Comparison of ENCODE assay signal across 17 cellular contexts in the genomic region with DNA sequence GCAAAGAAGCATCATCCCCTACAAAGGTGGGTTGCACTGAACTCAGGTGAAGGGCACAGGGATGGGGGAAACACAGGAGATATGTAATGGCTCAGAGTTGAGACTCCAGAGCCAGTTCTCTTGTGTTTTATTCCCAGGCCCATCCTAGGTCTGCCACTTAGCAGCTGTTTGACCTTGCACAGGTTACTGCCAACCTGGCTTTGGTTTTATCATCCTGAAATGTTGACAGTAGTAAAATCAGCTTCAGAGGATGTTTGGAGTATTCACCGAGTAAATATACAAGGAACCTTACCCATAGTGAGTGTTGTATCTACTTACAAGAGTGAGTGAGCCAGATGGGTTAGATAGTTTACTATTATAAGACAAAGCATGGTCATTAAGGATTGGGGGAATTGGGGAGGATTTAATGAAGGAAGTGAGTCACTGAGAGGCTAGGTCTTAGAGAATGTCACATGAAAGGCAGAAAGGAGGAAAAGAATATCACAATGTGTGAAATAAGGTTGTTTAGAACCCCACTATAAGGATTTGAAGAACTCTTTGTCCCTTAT.
A peak's percentile ranks its signal among the peaks of the same experiment; 100 is the strongest.
DNase-seq lines count a peak whose midpoint lies in the region; TF ChIP-seq lines count a peak whose summit lies in the region.
"Had no signal": no experiment of that assay in that cellular context is flagged by ENCODE, and none has a peak within 500 bp of the region (broad histone marks: within the 10 kb centered on the region; RNA-seq: fewer than 3 reads in every experiment).

No MANE protein-coding gene starts in this region.

- intact Hi-C loops in mammary epithelial cell (cut with micrococcal nuclease) (no loop called here), MCF 10A (cut with micrococcal nuclease) (no loop called here)

- H3K4me2 ChIP-seq in mammary epithelial cell (ENCODE audit: insufficient read depth, low read depth, low read length), result no peak overlapping the region
- H3K4me2 ChIP-seq: SK-N-SH had no signal

- no peak overlapping the region for H3K4me3 Mint-ChIP-seq in MCF 10A (ENCODE audit: unreplicated experiment)
- H3K4me3 Mint-ChIP-seq in glutamatergic neuron (ENCODE audit: unreplicated experiment), result no peak overlapping the region
- H3K4me3 Mint-ChIP-seq: activated CD8-positive, alpha-beta T cell treated with anti-CD3 and anti-CD28 coated beads for 36 hours; naive B cell had no signal

- no peak for TF ChIP-seq POLR2A in Peyer's patch (IDR thresholded peaks at IDR 0.05)

- no peak overlapping the region for H2AFZ ChIP-seq in mammary epithelial cell (ENCODE audit: low read depth, low read length)
- H2AFZ ChIP-seq: GM23248 had no signal

- H3K4me3 ChIP-seq in mammary epithelial cell (replicated peaks in 1 of 3; ENCODE audit: insufficient read depth in 1 of 3, low read depth in 2 of 3, low read length in 3 of 3) (no peak overlapping the region), SJCRH30 (no peak overlapping the region), Peyer's patch (no peak overlapping the region)
- H3K4me3 ChIP-seq: GM23248, left ventricle myocardium inferior, testis had no signal

- peaks cover 29% of the 10 kb centered on the region for H3K36me3 Mint-ChIP-seq in MCF 10A (ENCODE audit: insufficient read depth, unreplicated experiment)
- H3K36me3 Mint-ChIP-seq in glutamatergic neuron (ENCODE audit: unreplicated experiment), result peaks cover 13% of the 10 kb centered on the region

- H3K79me2 ChIP-seq in mammary epithelial cell (ENCODE audit: insufficient read depth, low read length), result no peaks in the 10 kb centered on the region

- H3K27me3 Mint-ChIP-seq in MCF 10A (ENCODE audit: insufficient read depth, unreplicated experiment), result no peaks in the 10 kb centered on the region
- H3K27me3 Mint-ChIP-seq in glutamatergic neuron (ENCODE audit: unreplicated experiment), result peaks cover 5% of the 10 kb centered on the region
- H3K27me3 Mint-ChIP-seq: activated CD8-positive, alpha-beta T cell treated with anti-CD3 and anti-CD28 coated beads for 36 hours; naive B cell had no signal

- H3K27ac ChIP-seq in mammary epithelial cell (ENCODE audit: insufficient read depth, low read depth, low read length) (no peak overlapping the region), SJCRH30 (peak overlapping the region; percentile 49), Peyer's patch (no peak overlapping the region)
- H3K27ac ChIP-seq: GM23248, left ventricle myocardium inferior, testis had no signal

- H3K27me3 ChIP-seq in mammary epithelial cell (ENCODE audit: insufficient read depth, low read length) (no peaks in the 10 kb centered on the region), SJCRH30 (no peaks in the 10 kb centered on the region), Peyer's patch (no peaks in the 10 kb centered on the region)
- H3K27me3 ChIP-seq: testis had no signal

- H3K9me3 ChIP-seq in mammary epithelial cell (replicated peaks; ENCODE audit: insufficient read depth, low read length) (no peaks in the 10 kb centered on the region), SJCRH30 (replicated peaks) (0 out of 2 replicates have a peak, but pooled peaks cover 6% of the 10 kb centered on the region), Peyer's patch (no peaks in the 10 kb centered on the region)
- H3K9me3 ChIP-seq: left ventricle myocardium inferior, SK-N-SH, testis had no signal

- in situ Hi-C loops in mammary epithelial cell (cut with MboI; ENCODE audit: low sequenced_read_pairs in 2 of 2), result no loop called here

- 93% methylated on average over 1 of the region's 1 CpG for WGBS in mammary epithelial cell (ENCODE audit: low coverage, missing lambda C conversion rate)

- H3K4me1 ChIP-seq in mammary epithelial cell (ENCODE audit: insufficient read depth, low read length) (peaks cover 18% of the 10 kb centered on the region), SJCRH30 (peaks cover 24% of the 10 kb centered on the region), Peyer's patch (no peaks in the 10 kb centered on the region)
- H3K4me1 ChIP-seq: left ventricle myocardium inferior, testis had no signal

- no TSS peak for BruUV-seq in mammary epithelial cell (replicated peaks; lab: Mats Ljungman, UMichigan)
- no TSS peak for BruUV-seq in MCF 10A (replicated peaks; lab: Mats Ljungman, UMichigan)

- POLR2A ChIA-PET in MCF 10A (lab: Yijun Ruan, JAX), result interaction anchor here (1.5 kb wide), 1 partner anchor 30 kb away, joined by 3 read pairs; no protein-coding TSS in a partner anchor

- CTCF ChIA-PET in mammary epithelial cell (lab: Charles Lee; ENCODE audit: low non-redundant PET) (no interaction called here), MCF 10A (lab: Yijun Ruan, JAX) (interaction anchor here (0.6 to 0.7 kb wide), 3 partner anchors 14 to 468 kb away, joined by 3 read pairs; no protein-coding TSS in a partner anchor)

- H3K27ac Mint-ChIP-seq in MCF 10A (ENCODE audit: low read depth, unreplicated experiment) (no peak overlapping the region), glutamatergic neuron (ENCODE audit: unreplicated experiment) (peak overlapping the region; percentile 62)
- H3K27ac Mint-ChIP-seq: activated CD8-positive, alpha-beta T cell treated with anti-CD3 and anti-CD28 coated beads for 36 hours had no signal

- dilution Hi-C loops in mammary epithelial cell (cut with HindIII; ENCODE audit: low sequenced_read_pairs), result no loop called here

- no peaks in the 10 kb centered on the region for H4K20me1 ChIP-seq in mammary epithelial cell (ENCODE audit: insufficient read depth, low read length)

- no peaks in the 10 kb centered on the region for H3K36me3 ChIP-seq in mammary epithelial cell (ENCODE audit: insufficient read depth, low read length)
- H3K36me3 ChIP-seq in SJCRH30, result peaks cover 35% of the 10 kb centered on the region
- peaks cover 0 to 33% (median 0%) of the 10 kb centered on the region in 3 donors for H3K36me3 ChIP-seq in Peyer's patch

- no peaks in the 10 kb centered on the region for H3K9me3 Mint-ChIP-seq in MCF 10A (ENCODE audit: unreplicated experiment)
- peaks cover 6% of the 10 kb centered on the region for H3K9me3 Mint-ChIP-seq in glutamatergic neuron (ENCODE audit: unreplicated experiment)

- DNase-seq in mammary epithelial cell (peak; percentile 24), MCF 10A (ENCODE audit: unreplicated experiment) (no peak), SJCRH30 (peak in 1 of 2 experiments; percentile 38), glutamatergic neuron (no peak), GDM1 (lab: John Stamatoyannopoulos, UW) (no peak), Peyer's patch (no peak)
- DNase-seq in stimulated activated CD8-positive, alpha-beta memory T cell treated with anti-CD3 and anti-CD28 coated beads, Interleukin-4, amount 100 ng/mL, for 48 hours, result no peak
- DNase-seq in stimulated activated CD4-positive, alpha-beta T cell treated with anti-CD3 and anti-CD28 coated beads, Interleukin-2, amount 100 ng/mL, for 48 hours, result no peak
- DNase-seq: activated CD8-positive, alpha-beta T cell treated with anti-CD3 and anti-CD28 coated beads for 36 hours; GM23248; hypothalamus; left ventricle myocardium inferior; naive B cell; NCI-H1105 treated with DMSO at 0.1 percent for 48 hours; NCI-H2227 treated with DMSO at 0.1 percent for 48 hours; SK-N-SH; testis had no signal

- TF ChIP-seq CTCF in mammary epithelial cell (conservative IDR thresholded peaks at IDR 0.05 in 1 of 2, IDR thresholded peaks at IDR 0.05 in 1 of 2; ENCODE audit: extremely low read depth in 1 of 2, insufficient read depth in 1 of 2, low read depth in 1 of 2, low read length in 2 of 2) (no peak), MCF 10A (IDR thresholded peaks at IDR 0.05; ENCODE audit: unreplicated experiment) (no peak), glutamatergic neuron (IDR thresholded peaks at IDR 0.05; ENCODE audit: partially characterized antibody, unreplicated experiment) (no peak), Peyer's patch (IDR thresholded peaks at IDR 0.05) (no peak)

- H3K9ac ChIP-seq in mammary epithelial cell (ENCODE audit: insufficient read depth, low read length), result no peak overlapping the region
- H3K9ac ChIP-seq: GM23248, SK-N-SH had no signal

- H3K4me1 Mint-ChIP-seq in MCF 10A (ENCODE audit: insufficient read depth, unreplicated experiment) (peaks cover 13% of the 10 kb centered on the region), glutamatergic neuron (ENCODE audit: low read depth, unreplicated experiment) (peaks cover 5% of the 10 kb centered on the region)
